1 cellular context compared by ENCODE assay signal in the genomic region with DNA sequence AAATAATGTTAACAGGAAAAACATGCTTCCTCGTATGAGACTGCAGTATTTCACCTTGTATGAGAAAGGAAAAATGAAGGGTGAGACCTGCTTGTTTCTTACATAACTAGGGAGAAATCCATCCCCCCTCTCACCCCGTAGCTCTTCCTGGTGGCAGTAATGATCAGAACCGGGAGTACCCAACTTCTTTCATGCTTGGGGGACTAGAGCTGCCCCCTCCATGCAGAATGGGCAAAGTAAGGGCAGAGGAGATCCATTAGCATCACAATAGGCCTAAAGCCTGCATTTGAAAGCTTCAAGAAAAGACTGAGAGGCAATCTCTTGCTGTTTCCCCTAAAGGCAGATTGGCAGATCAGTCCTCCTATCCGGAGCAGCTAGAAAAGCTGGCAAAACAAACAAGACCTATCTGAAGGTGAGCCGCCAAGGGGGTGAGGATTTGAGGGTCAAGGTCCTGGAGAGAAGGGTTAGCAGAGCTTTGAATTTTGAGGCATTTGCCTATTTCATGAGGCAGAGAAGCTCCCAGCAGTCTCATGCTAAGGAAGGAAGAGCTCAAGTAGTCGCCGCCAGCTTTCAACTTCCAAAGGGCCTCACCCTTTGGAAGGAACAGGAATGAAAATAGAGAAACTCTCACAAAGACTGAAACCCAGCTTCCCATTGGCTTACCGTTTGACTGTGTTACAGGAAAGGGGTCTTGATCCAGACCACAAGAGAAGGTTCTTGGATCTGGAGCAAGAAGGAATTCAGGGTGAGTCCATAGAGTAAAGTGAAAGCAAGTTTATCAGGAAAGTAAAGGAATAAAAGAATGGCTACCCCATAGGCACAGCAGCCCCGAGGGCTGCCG.
A peak's percentile ranks its signal among the peaks of the same experiment; 100 is the strongest.
TF ChIP-seq lines count a peak whose summit lies in the region.

No MANE protein-coding gene starts in this region.

TF ChIP-seq in HepG2, 621 proteins besides CTCF, POLR2A, EP300 and RAD21 (continued from another document):
- TF ChIP-seq, protein P1, sequence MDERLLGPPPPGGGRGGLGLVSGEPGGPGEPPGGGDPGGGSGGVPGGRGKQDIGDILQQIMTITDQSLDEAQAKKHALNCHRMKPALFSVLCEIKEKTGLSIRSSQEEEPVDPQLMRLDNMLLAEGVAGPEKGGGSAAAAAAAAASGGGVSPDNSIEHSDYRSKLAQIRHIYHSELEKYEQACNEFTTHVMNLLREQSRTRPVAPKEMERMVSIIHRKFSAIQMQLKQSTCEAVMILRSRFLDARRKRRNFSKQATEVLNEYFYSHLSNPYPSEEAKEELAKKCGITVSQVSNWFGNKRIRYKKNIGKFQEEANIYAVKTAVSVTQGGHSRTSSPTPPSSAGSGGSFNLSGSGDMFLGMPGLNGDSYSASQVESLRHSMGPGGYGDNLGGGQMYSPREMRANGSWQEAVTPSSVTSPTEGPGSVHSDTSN (CRISPR knock-in tag; IDR thresholded peaks at IDR 0.05): peak; percentile 82
- TF ChIP-seq, protein P2, sequence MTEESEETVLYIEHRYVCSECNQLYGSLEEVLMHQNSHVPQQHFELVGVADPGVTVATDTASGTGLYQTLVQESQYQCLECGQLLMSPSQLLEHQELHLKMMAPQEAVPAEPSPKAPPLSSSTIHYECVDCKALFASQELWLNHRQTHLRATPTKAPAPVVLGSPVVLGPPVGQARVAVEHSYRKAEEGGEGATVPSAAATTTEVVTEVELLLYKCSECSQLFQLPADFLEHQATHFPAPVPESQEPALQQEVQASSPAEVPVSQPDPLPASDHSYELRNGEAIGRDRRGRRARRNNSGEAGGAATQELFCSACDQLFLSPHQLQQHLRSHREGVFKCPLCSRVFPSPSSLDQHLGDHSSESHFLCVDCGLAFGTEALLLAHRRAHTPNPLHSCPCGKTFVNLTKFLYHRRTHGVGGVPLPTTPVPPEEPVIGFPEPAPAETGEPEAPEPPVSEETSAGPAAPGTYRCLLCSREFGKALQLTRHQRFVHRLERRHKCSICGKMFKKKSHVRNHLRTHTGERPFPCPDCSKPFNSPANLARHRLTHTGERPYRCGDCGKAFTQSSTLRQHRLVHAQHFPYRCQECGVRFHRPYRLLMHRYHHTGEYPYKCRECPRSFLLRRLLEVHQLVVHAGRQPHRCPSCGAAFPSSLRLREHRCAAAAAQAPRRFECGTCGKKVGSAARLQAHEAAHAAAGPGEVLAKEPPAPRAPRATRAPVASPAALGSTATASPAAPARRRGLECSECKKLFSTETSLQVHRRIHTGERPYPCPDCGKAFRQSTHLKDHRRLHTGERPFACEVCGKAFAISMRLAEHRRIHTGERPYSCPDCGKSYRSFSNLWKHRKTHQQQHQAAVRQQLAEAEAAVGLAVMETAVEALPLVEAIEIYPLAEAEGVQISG (CRISPR knock-in tag; IDR thresholded peaks at IDR 0.05): 0 out of 2 replicates have a peak, but pooled peaks have one; percentile 19
- no peak for TF ChIP-seq KLF6 (CRISPR knock-in tag; IDR thresholded peaks at IDR 0.05)
- TF ChIP-seq, protein P3, sequence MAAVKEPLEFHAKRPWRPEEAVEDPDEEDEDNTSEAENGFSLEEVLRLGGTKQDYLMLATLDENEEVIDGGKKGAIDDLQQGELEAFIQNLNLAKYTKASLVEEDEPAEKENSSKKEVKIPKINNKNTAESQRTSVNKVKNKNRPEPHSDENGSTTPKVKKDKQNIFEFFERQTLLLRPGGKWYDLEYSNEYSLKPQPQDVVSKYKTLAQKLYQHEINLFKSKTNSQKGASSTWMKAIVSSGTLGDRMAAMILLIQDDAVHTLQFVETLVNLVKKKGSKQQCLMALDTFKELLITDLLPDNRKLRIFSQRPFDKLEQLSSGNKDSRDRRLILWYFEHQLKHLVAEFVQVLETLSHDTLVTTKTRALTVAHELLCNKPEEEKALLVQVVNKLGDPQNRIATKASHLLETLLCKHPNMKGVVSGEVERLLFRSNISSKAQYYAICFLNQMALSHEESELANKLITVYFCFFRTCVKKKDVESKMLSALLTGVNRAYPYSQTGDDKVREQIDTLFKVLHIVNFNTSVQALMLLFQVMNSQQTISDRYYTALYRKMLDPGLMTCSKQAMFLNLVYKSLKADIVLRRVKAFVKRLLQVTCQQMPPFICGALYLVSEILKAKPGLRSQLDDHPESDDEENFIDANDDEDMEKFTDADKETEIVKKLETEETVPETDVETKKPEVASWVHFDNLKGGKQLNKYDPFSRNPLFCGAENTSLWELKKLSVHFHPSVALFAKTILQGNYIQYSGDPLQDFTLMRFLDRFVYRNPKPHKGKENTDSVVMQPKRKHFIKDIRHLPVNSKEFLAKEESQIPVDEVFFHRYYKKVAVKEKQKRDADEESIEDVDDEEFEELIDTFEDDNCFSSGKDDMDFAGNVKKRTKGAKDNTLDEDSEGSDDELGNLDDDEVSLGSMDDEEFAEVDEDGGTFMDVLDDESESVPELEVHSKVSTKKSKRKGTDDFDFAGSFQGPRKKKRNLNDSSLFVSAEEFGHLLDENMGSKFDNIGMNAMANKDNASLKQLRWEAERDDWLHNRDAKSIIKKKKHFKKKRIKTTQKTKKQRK (IDR thresholded peaks at IDR 0.05; ENCODE audit: low read length): no peak
- no peak for TF ChIP-seq U2AF2 (IDR thresholded peaks at IDR 0.05; ENCODE audit: low read depth, low read length)
- TF ChIP-seq ZNF773 (CRISPR knock-in tag; IDR thresholded peaks at IDR 0.05; ENCODE audit: borderline replicate concordance): no peak
- no peak for TF ChIP-seq FOXA1 (IDR thresholded peaks at IDR 0.05)
- peak; percentile 22; the same call in 1 of the 2 replicates for TF ChIP-seq FOXA1 (CRISPR knock-in tag; IDR thresholded peaks at IDR 0.05)
- TF ChIP-seq SALL1 (CRISPR knock-in tag; IDR thresholded peaks at IDR 0.05): 0 out of 2 replicates have a peak, but pooled peaks have one; percentile 14
- 0 out of 2 replicates have a peak, but pooled peaks have one; percentile 16 for TF ChIP-seq CREM (IDR thresholded peaks at IDR 0.05)
- no peak for TF ChIP-seq CREM (CRISPR knock-in tag; IDR thresholded peaks at IDR 0.05)
- TF ChIP-seq, protein P4, sequence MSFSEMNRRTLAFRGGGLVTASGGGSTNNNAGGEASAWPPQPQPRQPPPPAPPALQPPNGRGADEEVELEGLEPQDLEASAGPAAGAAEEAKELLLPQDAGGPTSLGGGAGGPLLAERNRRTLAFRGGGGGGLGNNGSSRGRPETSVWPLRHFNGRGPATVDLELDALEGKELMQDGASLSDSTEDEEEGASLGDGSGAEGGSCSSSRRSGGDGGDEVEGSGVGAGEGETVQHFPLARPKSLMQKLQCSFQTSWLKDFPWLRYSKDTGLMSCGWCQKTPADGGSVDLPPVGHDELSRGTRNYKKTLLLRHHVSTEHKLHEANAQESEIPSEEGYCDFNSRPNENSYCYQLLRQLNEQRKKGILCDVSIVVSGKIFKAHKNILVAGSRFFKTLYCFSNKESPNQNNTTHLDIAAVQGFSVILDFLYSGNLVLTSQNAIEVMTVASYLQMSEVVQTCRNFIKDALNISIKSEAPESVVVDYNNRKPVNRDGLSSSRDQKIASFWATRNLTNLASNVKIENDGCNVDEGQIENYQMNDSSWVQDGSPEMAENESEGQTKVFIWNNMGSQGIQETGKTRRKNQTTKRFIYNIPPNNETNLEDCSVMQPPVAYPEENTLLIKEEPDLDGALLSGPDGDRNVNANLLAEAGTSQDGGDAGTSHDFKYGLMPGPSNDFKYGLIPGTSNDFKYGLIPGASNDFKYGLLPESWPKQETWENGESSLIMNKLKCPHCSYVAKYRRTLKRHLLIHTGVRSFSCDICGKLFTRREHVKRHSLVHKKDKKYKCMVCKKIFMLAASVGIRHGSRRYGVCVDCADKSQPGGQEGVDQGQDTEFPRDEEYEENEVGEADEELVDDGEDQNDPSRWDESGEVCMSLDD (CRISPR knock-in tag; IDR thresholded peaks at IDR 0.05; ENCODE audit: borderline replicate concordance): peak; percentile 37; the same call in 1 of the 2 replicates
- TF ChIP-seq YEATS4 (CRISPR knock-in tag; IDR thresholded peaks at IDR 0.05; ENCODE audit: borderline replicate concordance): peak; percentile 61; the same call in 1 of the 2 replicates
- TF ChIP-seq CREB1 (IDR thresholded peaks at IDR 0.05): no peak
- TF ChIP-seq CREB1 (CRISPR knock-in tag; IDR thresholded peaks at IDR 0.05): peak; percentile 31; the same call in 1 of the 2 replicates
- 0 out of 2 replicates have a peak, but pooled peaks have one; percentile 34 for TF ChIP-seq ZFY (CRISPR knock-in tag; IDR thresholded peaks at IDR 0.05)
- no peak for TF ChIP-seq TRIM24 (CRISPR knock-in tag; IDR thresholded peaks at IDR 0.05)
